In genomic region chr10:68125770-68126169, GRCh38 we compare ENCODE assay signal across 28 cellular contexts. TPM values are rescaled to one million over a fixed set of nuclear protein-coding genes. Genes with fewer than 3 reads are reported as not detected.
DNase-seq lines count a peak whose midpoint lies in the region; ATAC-seq lines count a peak whose summit lies in the region.
"Had no signal": no experiment of that assay in that cellular context is flagged by ENCODE, and none has a peak within 500 bp of the region (broad histone marks: within the 10 kb centered on the region; RNA-seq: fewer than 3 reads in every experiment).

No MANE protein-coding gene starts in this region.

- peaks cover 10% of the 10 kb centered on the region for H3K27me3 Mint-ChIP-seq in activated naive CD4-positive, alpha-beta T cell treated with anti-CD3 and anti-CD28 coated beads, Interleukin-2, amount 10 ng/mL, durations not matched to agents 7 days and 5 days
- H3K27me3 Mint-ChIP-seq: activated CD8-positive, alpha-beta T cell treated with anti-CD3 and anti-CD28 coated beads for 36 hours; activated T-helper 17 cell treated with anti-CD3 and anti-CD28 coated beads, Interleukin-2, amount 50 U/mL, for 72 hours; CD4-positive, alpha-beta memory T cell; stimulated activated naive CD8-positive, alpha-beta T cell treated with anti-CD3 and anti-CD28 coated beads, Interleukin-15, amount 100 ng/mL, for 72 hours had no signal

- DNase-seq in Right ventricle myocardium inferior (ENCODE audit: missing footprints) (no peak), left cardiac atrium (no peak), OCI-M1 (lab: John Stamatoyannopoulos, UW) (peak; percentile 22), iris pigment epithelial cell (ENCODE audit: low read depth) (peak; percentile 17), medulla oblongata (ENCODE audit: extremely low spot score) (no peak), COLO829 (ENCODE audit: low spot score) (no peak)
- no peak for DNase-seq in stimulated activated effector memory CD8-positive, alpha-beta T cell treated with anti-CD3 and anti-CD28 coated beads, Interleukin-12 subunit alpha, Interleukin-12 subunit beta, amount 100 ng/mL, for 72 hours (ENCODE audit: low spot score in 2 of 2)
- no peak for DNase-seq in activated naive CD4-positive, alpha-beta T cell treated with anti-CD3 and anti-CD28 coated beads, Interleukin-2, amount 10 ng/mL, durations not matched to agents 7 days and 5 days
- DNase-seq: activated CD4-positive, CD25-positive, alpha-beta regulatory T cell treated with anti-CD3 and anti-CD28 coated beads, Interleukin-2, amount 50 U/mL, for 72 hours; activated CD8-positive, alpha-beta T cell treated with anti-CD3 and anti-CD28 coated beads for 36 hours; AML-193; CD4-positive, alpha-beta memory T cell; central memory CD4-positive, alpha-beta T cell; endodermal cell; hypothalamus; immature natural killer cell; IMR-90; natural killer cell; NCI-H1105; NCI-H2029; NCI-H2227 treated with DMSO at 0.1 percent for 48 hours; SK-N-SH; stimulated activated naive CD8-positive, alpha-beta T cell treated with anti-CD3 and anti-CD28 coated beads, Interleukin-15, amount 100 ng/mL, for 72 hours; T-helper 2 cell had no signal

- ATAC-seq in Right ventricle myocardium inferior, result peak; percentile 20
- no peak for ATAC-seq in left cardiac atrium
- ATAC-seq in stimulated activated effector memory CD8-positive, alpha-beta T cell treated with anti-CD3 and anti-CD28 coated beads, Interleukin-12 subunit alpha, Interleukin-12 subunit beta, amount 100 ng/mL, for 72 hours, result peak; percentile 47
- ATAC-seq: activated CD8-positive, alpha-beta T cell treated with anti-CD3 and anti-CD28 coated beads for 36 hours; activated T-helper 17 cell treated with anti-CD3 and anti-CD28 coated beads, Interleukin-2, amount 50 U/mL, for 72 hours; gastroesophageal sphincter; natural killer cell; stimulated activated naive CD8-positive, alpha-beta T cell treated with anti-CD3 and anti-CD28 coated beads, Interleukin-15, amount 100 ng/mL, for 72 hours had no signal

- H3K27ac Mint-ChIP-seq in stimulated activated effector memory CD8-positive, alpha-beta T cell treated with anti-CD3 and anti-CD28 coated beads, Interleukin-12 subunit alpha, Interleukin-12 subunit beta, amount 100 ng/mL, for 72 hours, result no peak overlapping the region
- H3K27ac Mint-ChIP-seq in activated naive CD4-positive, alpha-beta T cell treated with anti-CD3 and anti-CD28 coated beads, Interleukin-2, amount 10 ng/mL, durations not matched to agents 7 days and 5 days, result no peak overlapping the region
- H3K27ac Mint-ChIP-seq: activated CD8-positive, alpha-beta T cell treated with anti-CD3 and anti-CD28 coated beads for 36 hours; activated naive CD8-positive, alpha-beta T cell; activated T-helper 17 cell treated with anti-CD3 and anti-CD28 coated beads, Interleukin-2, amount 50 U/mL, for 72 hours; CD4-positive, alpha-beta memory T cell; endodermal cell; immature natural killer cell; natural killer cell; stimulated activated naive CD8-positive, alpha-beta T cell treated with anti-CD3 and anti-CD28 coated beads, Interleukin-15, amount 100 ng/mL, for 72 hours had no signal

- H3K36me3 Mint-ChIP-seq in stimulated activated effector memory CD8-positive, alpha-beta T cell treated with anti-CD3 and anti-CD28 coated beads, Interleukin-12 subunit alpha, Interleukin-12 subunit beta, amount 100 ng/mL, for 72 hours, result no peaks in the 10 kb centered on the region
- H3K36me3 Mint-ChIP-seq in activated naive CD4-positive, alpha-beta T cell treated with anti-CD3 and anti-CD28 coated beads, Interleukin-2, amount 10 ng/mL, durations not matched to agents 7 days and 5 days, result no peaks in the 10 kb centered on the region
- H3K36me3 Mint-ChIP-seq: activated naive CD8-positive, alpha-beta T cell; CD4-positive, alpha-beta memory T cell; immature natural killer cell; natural killer cell had no signal

- no peak overlapping the region for H3K4me3 Mint-ChIP-seq in stimulated activated effector memory CD8-positive, alpha-beta T cell treated with anti-CD3 and anti-CD28 coated beads, Interleukin-12 subunit alpha, Interleukin-12 subunit beta, amount 100 ng/mL, for 72 hours
- H3K4me3 Mint-ChIP-seq in activated naive CD4-positive, alpha-beta T cell treated with anti-CD3 and anti-CD28 coated beads, Interleukin-2, amount 10 ng/mL, durations not matched to agents 7 days and 5 days, result no peak overlapping the region
- H3K4me3 Mint-ChIP-seq: activated CD8-positive, alpha-beta T cell treated with anti-CD3 and anti-CD28 coated beads for 36 hours; activated naive CD8-positive, alpha-beta T cell; activated T-helper 17 cell treated with anti-CD3 and anti-CD28 coated beads, Interleukin-2, amount 50 U/mL, for 72 hours; CD4-positive, alpha-beta memory T cell; endodermal cell; immature natural killer cell; natural killer cell; stimulated activated naive CD8-positive, alpha-beta T cell treated with anti-CD3 and anti-CD28 coated beads, Interleukin-15, amount 100 ng/mL, for 72 hours had no signal

- CTCF ChIA-PET in activated naive CD4-positive, alpha-beta T cell treated with anti-CD3 and anti-CD28 coated beads, Interleukin-2, amount 10 ng/mL, durations not matched to agents 7 days and 5 days (lab: Charles Lee), result no interaction called here

- H3K4me1 Mint-ChIP-seq in stimulated activated effector memory CD8-positive, alpha-beta T cell treated with anti-CD3 and anti-CD28 coated beads, Interleukin-12 subunit alpha, Interleukin-12 subunit beta, amount 100 ng/mL, for 72 hours, result no peaks in the 10 kb centered on the region
- H3K4me1 Mint-ChIP-seq in activated naive CD4-positive, alpha-beta T cell treated with anti-CD3 and anti-CD28 coated beads, Interleukin-2, amount 10 ng/mL, durations not matched to agents 7 days and 5 days, result no peaks in the 10 kb centered on the region
- H3K4me1 Mint-ChIP-seq: activated T-helper 17 cell treated with anti-CD3 and anti-CD28 coated beads, Interleukin-2, amount 50 U/mL, for 72 hours; CD4-positive, alpha-beta memory T cell; immature natural killer cell; natural killer cell; stimulated activated naive CD8-positive, alpha-beta T cell treated with anti-CD3 and anti-CD28 coated beads, Interleukin-15, amount 100 ng/mL, for 72 hours had no signal

- intact Hi-C loops in Right ventricle myocardium inferior (cut with DNase I), result no loop called here
- intact Hi-C loops in left cardiac atrium (cut with DNase I), result no loop called here

- no peaks in the 10 kb centered on the region for H3K9me3 Mint-ChIP-seq in stimulated activated effector memory CD8-positive, alpha-beta T cell treated with anti-CD3 and anti-CD28 coated beads, Interleukin-12 subunit alpha, Interleukin-12 subunit beta, amount 100 ng/mL, for 72 hours
- no peaks in the 10 kb centered on the region for H3K9me3 Mint-ChIP-seq in activated naive CD4-positive, alpha-beta T cell treated with anti-CD3 and anti-CD28 coated beads, Interleukin-2, amount 10 ng/mL, durations not matched to agents 7 days and 5 days
- H3K9me3 Mint-ChIP-seq: activated CD8-positive, alpha-beta T cell treated with anti-CD3 and anti-CD28 coated beads for 36 hours; activated T-helper 17 cell treated with anti-CD3 and anti-CD28 coated beads, Interleukin-2, amount 50 U/mL, for 72 hours; CD4-positive, alpha-beta memory T cell; endodermal cell; immature natural killer cell; natural killer cell; stimulated activated naive CD8-positive, alpha-beta T cell treated with anti-CD3 and anti-CD28 coated beads, Interleukin-15, amount 100 ng/mL, for 72 hours had no signal

RNA-seq across cellular contexts. Expression of gene MYPN, which starts 16.5 kb away (rescaled TPM):
- total RNA-seq in Right ventricle myocardium inferior (112 TPM), left cardiac atrium (100 to 1,000 TPM in 1 of 2 donors, 10 to 100 TPM in 1; 62.2 to 110 TPM)
- total RNA-seq: activated CD8-positive, alpha-beta T cell treated with anti-CD3 and anti-CD28 coated beads for 36 hours; CD4-positive, alpha-beta memory T cell; endodermal cell; natural killer cell; vagina had no signal

RNA-seq across cellular contexts. Expression of gene HERC4, which starts 50.7 kb away (rescaled TPM):
- 25.5 TPM for total RNA-seq in Right ventricle myocardium inferior
- 10 to 100 TPM; 31.9 to 34.7 TPM for total RNA-seq in left cardiac atrium

Comparison
In these comparisons a context has a peak if more than half of its experiments do, and no peak if none do; other contexts are left out.
1. ATAC-seq: peak in Right ventricle myocardium inferior (single experiment) and stimulated activated effector memory CD8-positive, alpha-beta T cell treated with anti-CD3 and anti-CD28 coated beads, Interleukin-12 subunit alpha, Interleukin-12 subunit beta, amount 100 ng/mL, for 72 hours (single experiment); none in left cardiac atrium (0 of 2).
2. DNase-seq: peak in OCI-M1 (single experiment) and iris pigment epithelial cell (single experiment); none in Right ventricle myocardium inferior (single experiment), left cardiac atrium (single experiment), stimulated activated effector memory CD8-positive, alpha-beta T cell treated with anti-CD3 and anti-CD28 coated beads, Interleukin-12 subunit alpha, Interleukin-12 subunit beta, amount 100 ng/mL, for 72 hours (0 of 2), medulla oblongata (single experiment), activated naive CD4-positive, alpha-beta T cell treated with anti-CD3 and anti-CD28 coated beads, Interleukin-2, amount 10 ng/mL, durations not matched to agents 7 days and 5 days (single experiment) and COLO829 (single experiment).